Comparison of ENCODE assay signal across 13 cellular contexts in genomic region chr17:77234695-77235094, GRCh38.
DNase-seq lines count a peak whose midpoint lies in the region; ATAC-seq, FAIRE-seq and TF ChIP-seq lines count a peak whose summit lies in the region.
"Had no signal": no experiment of that assay in that cellular context is flagged by ENCODE, and none has a peak within 500 bp of the region (broad histone marks: within the 10 kb centered on the region; RNA-seq: fewer than 3 reads in every experiment).

No MANE protein-coding gene starts in this region.

- no peak overlapping the region for H3K27ac Mint-ChIP-seq in central memory CD8-positive, alpha-beta T cell (ENCODE audit: low read depth)
- H3K27ac Mint-ChIP-seq in nephron = peak overlapping the region; percentile 87 to 92 (median 90)

- TF ChIP-seq EP300 in A549 (IDR thresholded peaks at IDR 0.05) = no peak

- H3K4me1 Mint-ChIP-seq in central memory CD8-positive, alpha-beta T cell = no peaks in the 10 kb centered on the region
- H3K4me1 Mint-ChIP-seq in nephron = peaks cover 41% of the 10 kb centered on the region

- FAIRE-seq in A549 (lab: Jason Lieb, UNC) (no peak), HTR-8/SVneo (lab: Jason Lieb, UNC) (peak; percentile 60), RCC 7860 (lab: Jason Lieb, UNC) (no peak)

- H3K36me3 Mint-ChIP-seq in central memory CD8-positive, alpha-beta T cell (ENCODE audit: insufficient read depth) = no peaks in the 10 kb centered on the region
- no peaks in the 10 kb centered on the region for H3K36me3 Mint-ChIP-seq in nephron (ENCODE audit: low read depth)
- H3K36me3 Mint-ChIP-seq: brain had no signal

- no peaks in the 10 kb centered on the region for H3K9me3 Mint-ChIP-seq in central memory CD8-positive, alpha-beta T cell
- peaks cover 3% of the 10 kb centered on the region for H3K9me3 Mint-ChIP-seq in nephron

- intact Hi-C loops in left colon (cut with DNase I, micrococcal nuclease) = no loop called here
- intact Hi-C loops in lower leg skin (cut with DNase I; ENCODE audit: low total_unique reads) = no loop called here

- TF ChIP-seq RAD21 in A549 (conservative IDR thresholded peaks at IDR 0.05 in 1 of 2, IDR thresholded peaks at IDR 0.05 in 1 of 2) = no peak

- POLR2A ChIA-PET in A549 (lab: Yijun Ruan, JAX) = interaction anchor here (0.6 to 1.2 kb wide), 2 partner anchors 67 to 167 kb away, joined by 3 to 5 read pairs; no protein-coding TSS in a partner anchor

- 0 out of 3 replicates have a peak, but pooled peaks cover 12% of the 10 kb centered on the region for H3K9me3 ChIP-seq in A549

- no peak overlapping the region for H3K4me2 ChIP-seq in A549

- peaks cover 10% of the 10 kb centered on the region for H3K27me3 Mint-ChIP-seq in central memory CD8-positive, alpha-beta T cell
- H3K27me3 Mint-ChIP-seq in nephron (ENCODE audit: low read depth) = peaks cover 3% of the 10 kb centered on the region
- H3K27me3 Mint-ChIP-seq: brain had no signal

- peak overlapping the region; percentile 47 for H3K4me3 Mint-ChIP-seq in central memory CD8-positive, alpha-beta T cell
- H3K4me3 Mint-ChIP-seq in nephron = peak overlapping the region in 2 of 3 experiments; percentile 36 to 47
- H3K4me3 Mint-ChIP-seq: brain had no signal

- DNase-seq in A549 (ENCODE audit: low read depth in 1 of 2, low spot score in 1 of 2) (no peak), HTR-8/SVneo (ENCODE audit: insufficient read length, low spot score) (no peak), RCC 7860 (ENCODE audit: low spot score) (no peak), left colon (no peak), lower leg skin (ENCODE audit: low spot score in 2 of 2) (no peak)
- DNase-seq in central memory CD8-positive, alpha-beta T cell (ENCODE audit: low spot score in 2 of 2) = no peak
- DNase-seq: activated CD4-positive, CD25-positive, alpha-beta regulatory T cell treated with anti-CD3 and anti-CD28 coated beads, Interleukin-2, amount 50 U/mL, for 72 hours; mammary epithelial cell; NCI-H1417 treated with DMSO at 0.1 percent for 48 hours had no signal

- 86% methylated on average over 9 of the region's 9 CpGs for WGBS in A549 (ENCODE audit: missing lambda C conversion rate)
- 84 to 92% methylated on average over 9 of the region's 9 CpGs for WGBS in lower leg skin, 2 donors

- H3K4me1 ChIP-seq in A549 = peaks cover 14% of the 10 kb centered on the region

- TF ChIP-seq CTCF in A549 (IDR thresholded peaks at IDR 0.05) (no peak), nephron (IDR thresholded peaks at IDR 0.05; ENCODE audit: unreplicated experiment in 3 of 3) (no peak), lower leg skin (IDR thresholded peaks at IDR 0.05) (no peak)

- no peak overlapping the region for H3K4me3 ChIP-seq in A549
- H3K4me3 ChIP-seq in lower leg skin (ENCODE audit: low read depth, poor library complexity, severe bottlenecking) = no peak overlapping the region

- no peak for TF ChIP-seq POLR2A in A549 (IDR thresholded peaks at IDR 0.05; ENCODE audit: low read length)
- TF ChIP-seq POLR2A in lower leg skin (IDR thresholded peaks at IDR 0.05) = no peak

- H3K27ac ChIP-seq in A549 = peak overlapping the region; percentile 51 to 81; a peak in 5 of 6 replicates
- H3K27ac ChIP-seq: C4-2B had no signal

- ATAC-seq in A549 (no peak), left colon (no peak), HG03095 (IDR thresholded peaks at IDR 0.05; ENCODE audit: unreplicated experiment) (no peak)
- ATAC-seq in central memory CD8-positive, alpha-beta T cell (replicated peaks; ENCODE audit: extremely low read depth, poor library complexity, severe bottlenecking) = no peak

- CTCF ChIA-PET in A549 (lab: Yijun Ruan, JAX) = interaction anchor here (1.1 to 4.4 kb wide), 6 partner anchors 13 to 147 kb away, joined by 3 to 45 read pairs (median 4); no protein-coding TSS in a partner anchor

TF ChIP-seq in A549, 52 proteins besides CTCF, POLR2A, EP300 and RAD21:
- TF ChIP-seq MAZ (IDR thresholded peaks at IDR 0.05; ENCODE audit: borderline replicate concordance, low read depth, low read length) (no peak), TFCP2L1 (CRISPR knock-in tag; IDR thresholded peaks at IDR 0.05) (no peak), KDM5A (IDR thresholded peaks at IDR 0.05) (no peak), HES2 (IDR thresholded peaks at IDR 0.05) (no peak)
TF ChIP-seq in A549: peak in this region for 0.
